Comparison of ENCODE assay signal across 1 cellular context in genomic region chr3:111864821-111865656, GRCh38.
A peak's percentile ranks its signal among the peaks of the same experiment; 100 is the strongest.
TF ChIP-seq lines count a peak whose summit lies in the region.

No MANE protein-coding gene starts in this region.

TF ChIP-seq in IMR-90, 13 proteins besides CTCF, POLR2A, EP300 and RAD21:
- no peak for TF ChIP-seq NFE2L2 (IDR thresholded peaks at IDR 0.05; ENCODE audit: low read depth, low read length)
- no peak for TF ChIP-seq USF2 (IDR thresholded peaks at IDR 0.05; ENCODE audit: low read depth, low read length)
- TF ChIP-seq MAZ (IDR thresholded peaks at IDR 0.05; ENCODE audit: borderline replicate concordance, low read depth, low read length): no peak
- peak; percentile 57 for TF ChIP-seq CEBPB (IDR thresholded peaks at IDR 0.05; ENCODE audit: low read depth, low read length)
- TF ChIP-seq MXI1 (IDR thresholded peaks at IDR 0.05; ENCODE audit: borderline replicate concordance, low read depth, low read length): no peak
- no peak for TF ChIP-seq ELK1 (IDR thresholded peaks at IDR 0.05; ENCODE audit: borderline replicate concordance, low read depth, low read length)
- TF ChIP-seq SMC3 (IDR thresholded peaks at IDR 0.05; ENCODE audit: low read depth, low read length): 0 out of 2 replicates have a peak, but pooled peaks have one; percentile 10
- peak; percentile 10; the same call in 1 of the 2 replicates for TF ChIP-seq MAFK (IDR thresholded peaks at IDR 0.05; ENCODE audit: low read depth, low read length)
- no peak for TF ChIP-seq RFX5 (IDR thresholded peaks at IDR 0.05; ENCODE audit: low read depth, low read length)
